Comparison of ENCODE assay signal across 7 cellular contexts in genomic region chr11:63917685-63918523, GRCh38. TPM values are rescaled to one million over a fixed set of nuclear protein-coding genes. Genes with fewer than 3 reads are reported as not detected.
DNase-seq lines count a peak whose midpoint lies in the region; ATAC-seq and TF ChIP-seq lines count a peak whose summit lies in the region.

No MANE protein-coding gene starts in this region.

- peak overlapping the region; percentile 54 for H3K27ac ChIP-seq in fibroblast of lung (ENCODE audit: insufficient read depth, low read length)

- peaks cover 9 to 27% (median 21%) of the 10 kb centered on the region in 4 donors for H3K4me1 Mint-ChIP-seq in naive thymus-derived CD8-positive, alpha-beta T cell

- in situ Hi-C loops in GM13977 (cut with MboI; ENCODE audit: low pct_unique_long_range_greater_than_20kb, low sequenced_read_pairs, unreplicated experiment), result no loop called here

- POLR2A ChIA-PET in naive thymus-derived CD8-positive, alpha-beta T cell (lab: Charles Lee), result interaction anchor here (0.5 to 1.7 kb wide), 6 partner anchors 59 to 80 kb away, joined by 3 to 8 read pairs (median 4); partner anchors contain the start of genes MARK2 and OTUB1

- ATAC-seq in naive thymus-derived CD8-positive, alpha-beta T cell, result peak; percentile 46 to 47
- ATAC-seq in HG02840 (IDR thresholded peaks at IDR 0.05; ENCODE audit: low FRiP score, unreplicated experiment) (no peak), HG02678 (IDR thresholded peaks at IDR 0.05; ENCODE audit: unreplicated experiment) (no peak)

- H3K27me3 Mint-ChIP-seq in naive thymus-derived CD8-positive, alpha-beta T cell, result no peaks in the 10 kb centered on the region

- no peaks in the 10 kb centered on the region for H3K9me3 ChIP-seq in fibroblast of lung (ENCODE audit: control insufficient read depth, insufficient read depth, low read depth, low read length)

- peak overlapping the region in 3 of 10 donors; percentile 67 to 83 (median 74) for H3K27ac Mint-ChIP-seq in naive thymus-derived CD8-positive, alpha-beta T cell

- DNase-seq in GM13977 (ENCODE audit: low spot score), result peak; percentile 69
- peak; percentile 65 for DNase-seq in NCI-H345 treated with DMSO at 0.1 percent for 48 hours (lab: John Stamatoyannopoulos, UW; ENCODE audit: unreplicated experiment)
- peak; percentile 55 for DNase-seq in activated T-cell treated with anti-CD3 and anti-CD28 coated beads, Interleukin-2, amount 50 U/mL, for 1 hour
- DNase-seq in fibroblast of lung (ENCODE audit: low read depth in 2 of 2), result peak in 1 of 2 donors; percentile 63
- DNase-seq in naive thymus-derived CD8-positive, alpha-beta T cell, result peak in 4 of 10 donors; percentile 30 to 46 (median 36)

- TF ChIP-seq CTCF in GM13977 (IDR thresholded peaks at IDR 0.05; ENCODE audit: extremely low read depth, insufficient read depth, missing control alignments) (no peak), fibroblast of lung (conservative IDR thresholded peaks at IDR 0.05 in 1 of 2, IDR thresholded peaks at IDR 0.05 in 1 of 2; ENCODE audit: low read depth in 1 of 2, low read length in 2 of 2) (no peak)

- peaks cover 6% of the 10 kb centered on the region for H3K27me3 ChIP-seq in fibroblast of lung (ENCODE audit: control insufficient read depth, insufficient read depth, low read length)

- peak overlapping the region; percentile 81 for H3K4me2 ChIP-seq in fibroblast of lung (ENCODE audit: extremely low read depth, insufficient read depth, low read length)

- H3K4me3 ChIP-seq in fibroblast of lung (replicated peaks in 1 of 4; ENCODE audit: control extremely low read depth in 1 of 4, insufficient read depth in 1 of 4, low read depth in 3 of 4, low read length in 4 of 4), result peak overlapping the region in 3 of 4 experiments; percentile 10 to 50 (median 43)

- peak overlapping the region; percentile 73 to 88 (median 76) for H3K4me3 Mint-ChIP-seq in naive thymus-derived CD8-positive, alpha-beta T cell

- H3K36me3 ChIP-seq in fibroblast of lung (ENCODE audit: control insufficient read depth, insufficient read depth, low read length), result peaks cover 2% of the 10 kb centered on the region

- H3K36me3 Mint-ChIP-seq in naive thymus-derived CD8-positive, alpha-beta T cell, result no peaks in the 10 kb centered on the region

- peak overlapping the region; percentile 23 for H2AFZ ChIP-seq in fibroblast of lung (ENCODE audit: low read length)

- H4K20me1 ChIP-seq in fibroblast of lung (ENCODE audit: control insufficient read depth, extremely low read depth, insufficient read depth, low read length), result no peaks in the 10 kb centered on the region

- H3K79me2 ChIP-seq in fibroblast of lung (ENCODE audit: control insufficient read depth, insufficient read depth, low read length), result no peaks in the 10 kb centered on the region

- H3K9ac ChIP-seq in fibroblast of lung (ENCODE audit: insufficient read depth, low read length), result peak overlapping the region; percentile 30

- H3K4me1 ChIP-seq in fibroblast of lung (ENCODE audit: control insufficient read depth, extremely low read depth, insufficient read depth, low read length), result peaks cover 19% of the 10 kb centered on the region

- H3K9me3 Mint-ChIP-seq in naive thymus-derived CD8-positive, alpha-beta T cell, result no peaks in the 10 kb centered on the region

RNA-seq across cellular contexts. Expression of gene RCOR2, which starts 0.9 kb away (rescaled TPM):
- total RNA-seq in fibroblast of lung, result 4.1 and 5.6 TPM in 2 replicates
- 1.8 and 3.9 TPM in 2 replicates for polyA plus RNA-seq in fibroblast of lung
- polyA plus RNA-seq in fibroblast of lung (2012), result 2.1 and 4.9 TPM in 2 replicates
- 2.2 and 10.4 TPM in 2 replicates for polyA minus RNA-seq in fibroblast of lung (ENCODE audit: low replicate concordance)
- total RNA-seq in naive thymus-derived CD8-positive, alpha-beta T cell, result not detected
- under 1 TPM in 1 of 3 donors, not detected in 2; 0.14 TPM for polyA plus RNA-seq in naive thymus-derived CD8-positive, alpha-beta T cell

RNA-seq across cellular contexts. Expression of gene NAA40, which starts 20.9 kb away (rescaled TPM):
- total RNA-seq in fibroblast of lung, result 7.2 and 9.2 TPM in 2 replicates
- 19.1 and 19.7 TPM in 2 replicates for polyA plus RNA-seq in fibroblast of lung
- 9.7 and 12.2 TPM in 2 replicates for polyA plus RNA-seq in fibroblast of lung (2012)
- polyA minus RNA-seq in fibroblast of lung (ENCODE audit: low replicate concordance), result 14.0 and 16.3 TPM in 2 replicates
- total RNA-seq in naive thymus-derived CD8-positive, alpha-beta T cell, result 10 to 100 TPM; 24.2 to 28.0 TPM
- 10 to 100 TPM in 2 of 3 donors, 1 to 10 TPM in 1; 6.2 to 14.6 (median 11.7) TPM for polyA plus RNA-seq in naive thymus-derived CD8-positive, alpha-beta T cell

RNA-seq across cellular contexts. Expression of gene COX8A, which starts 56.5 kb away (rescaled TPM):
- total RNA-seq in fibroblast of lung, result 255 and 409 TPM in 2 replicates
- polyA plus RNA-seq in fibroblast of lung, result 200 and 330 TPM in 2 replicates
- polyA plus RNA-seq in fibroblast of lung (2012), result 442 and 742 TPM in 2 replicates
- 456 and 866 TPM in 2 replicates for polyA minus RNA-seq in fibroblast of lung (ENCODE audit: low replicate concordance)
- total RNA-seq in naive thymus-derived CD8-positive, alpha-beta T cell, result 10 to 100 TPM; 94.9 to 95.2 TPM
- 100 to 1,000 TPM; 319 to 428 (median 392) TPM for polyA plus RNA-seq in naive thymus-derived CD8-positive, alpha-beta T cell

Comparison
In these comparisons a context has a peak if more than half of its experiments do, and no peak if none do; other contexts are left out.
1. ATAC-seq: peak in naive thymus-derived CD8-positive, alpha-beta T cell (2 of 2); none in HG02840 (single experiment) and HG02678 (single experiment).